Comparison of ENCODE assay signal across 25 cellular contexts in the genomic region with DNA sequence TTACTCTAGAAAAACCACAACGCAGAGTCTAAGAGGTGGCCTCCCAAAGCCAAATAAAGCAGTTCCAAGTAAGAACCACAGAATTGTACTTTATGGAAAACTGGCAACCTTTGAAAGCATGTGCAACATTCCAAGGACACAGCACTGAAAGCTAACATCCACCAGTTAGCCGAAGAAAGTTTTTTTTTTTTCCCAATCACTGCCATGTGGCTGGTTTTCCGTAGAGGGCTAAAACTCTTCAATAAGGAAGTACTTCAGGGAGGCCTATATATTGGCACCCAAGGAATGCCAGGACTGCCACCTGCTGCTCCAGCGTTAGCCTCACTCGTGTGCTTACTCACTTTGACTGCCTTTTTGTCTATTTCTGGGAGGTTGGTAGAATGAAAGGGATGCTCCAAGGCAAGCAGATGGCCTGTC. TPM values are rescaled to one million over a fixed set of nuclear protein-coding genes. Genes with fewer than 3 reads are reported as not detected.
DNase-seq lines count a peak whose midpoint lies in the region; ATAC-seq and TF ChIP-seq lines count a peak whose summit lies in the region.
"Had no signal": no experiment of that assay in that cellular context is flagged by ENCODE, and none has a peak within 500 bp of the region (broad histone marks: within the 10 kb centered on the region; RNA-seq: fewer than 3 reads in every experiment).

No MANE protein-coding gene starts in this region.

- no peak overlapping the region; the same call in 1 of the 2 replicates for H3K23ac ChIP-seq in IMR-90 (ENCODE audit: low read depth, low read length)

- H3K27me3 ChIP-seq in BJ (ENCODE audit: control insufficient read depth, insufficient read depth, low read length) (no peaks in the 10 kb centered on the region), IMR-90 (ENCODE audit: control insufficient read depth, insufficient read depth, low read length) (no peaks in the 10 kb centered on the region)
- H3K27me3 ChIP-seq: BLaER1 treated with 17β-estradiol and CSF1 and Interleukin-3, amounts not matched to agents 10 nM and 100 nM; gastrocnemius medialis; tibial nerve had no signal

- H3K79me1 ChIP-seq in IMR-90 (ENCODE audit: low read depth in 1 of 2, low read length in 2 of 2) = peaks cover 0 to 41% of the 10 kb centered on the region in 2 experiments; a peak in 3 of 4 replicates

- H3K56ac ChIP-seq in IMR-90 (ENCODE audit: extremely low read depth, insufficient read depth, low read length) = no peak overlapping the region

- H3K9me3 Mint-ChIP-seq in stimulated activated effector memory CD8-positive, alpha-beta T cell treated with anti-CD3 and anti-CD28 coated beads, Interleukin-12 subunit alpha, Interleukin-12 subunit beta, amount 100 ng/mL, for 72 hours = no peaks in the 10 kb centered on the region
- H3K9me3 Mint-ChIP-seq: activated naive CD8-positive, alpha-beta T cell treated with anti-CD3 and anti-CD28 coated beads for 36 hours; activated T-helper 1 cell treated with anti-CD3 and anti-CD28 coated beads, Interleukin-12 subunit alpha, Interleukin-12 subunit beta, Interleukin-2, Interleukin-4 antibody, amounts not matched to agents 30 ng/mL and 10 ng/mL and 1 ng/mL, durations not matched to agents 14 hours and 24 hours and 36 hours; dendritic cell treated with granulocyte-macrophage colony-stimulating factor and Interleukin-4, amounts not matched to agents 40 ng/mL and 50 ng/mL, for 4 days; nephron progenitor cell had no signal

- no peak overlapping the region for H2BK20ac ChIP-seq in IMR-90 (ENCODE audit: low read depth, low read length)

- peak overlapping the region; percentile 58 for H3K27ac Mint-ChIP-seq in stimulated activated effector memory CD8-positive, alpha-beta T cell treated with anti-CD3 and anti-CD28 coated beads, Interleukin-12 subunit alpha, Interleukin-12 subunit beta, amount 100 ng/mL, for 72 hours
- H3K27ac Mint-ChIP-seq: activated naive CD8-positive, alpha-beta T cell treated with anti-CD3 and anti-CD28 coated beads for 36 hours; activated T-helper 1 cell treated with anti-CD3 and anti-CD28 coated beads, Interleukin-12 subunit alpha, Interleukin-12 subunit beta, Interleukin-2, Interleukin-4 antibody, amounts not matched to agents 30 ng/mL and 10 ng/mL and 1 ng/mL, durations not matched to agents 14 hours and 24 hours and 36 hours; dendritic cell treated with granulocyte-macrophage colony-stimulating factor and Interleukin-4, amounts not matched to agents 40 ng/mL and 50 ng/mL, for 4 days; nephron progenitor cell; progenitor cell of endocrine pancreas had no signal

- H3K4ac ChIP-seq in IMR-90 (ENCODE audit: low read depth, low read length) = no peak overlapping the region

- no peak overlapping the region for H2AFZ ChIP-seq in IMR-90 (replicated peaks; ENCODE audit: low read length, poor library complexity)

- H3K18ac ChIP-seq in IMR-90 (ENCODE audit: low read depth, low read length) = no peak overlapping the region

- no peaks in the 10 kb centered on the region for H3K4me1 ChIP-seq in IMR-90 (ENCODE audit: control insufficient read depth, insufficient read depth, low read length)
- H3K4me1 ChIP-seq: BLaER1 treated with 17β-estradiol and CSF1 and Interleukin-3, amounts not matched to agents 10 nM and 100 nM; gastrocnemius medialis; tibial nerve had no signal

- H3K36me3 ChIP-seq in BJ (ENCODE audit: control insufficient read depth, insufficient read depth, low read length) = peaks cover 20% of the 10 kb centered on the region
- H3K36me3 ChIP-seq in IMR-90 (ENCODE audit: control insufficient read depth, insufficient read depth, low read length) = peaks cover 46% of the 10 kb centered on the region

- DNase-seq in BJ (ENCODE audit: low read depth) = peak; percentile 59
- DNase-seq in IMR-90 = peak; percentile 59
- DNase-seq in fibroblast of the aortic adventitia (ENCODE audit: low read depth) = peak; percentile 86
- no peak for DNase-seq in stimulated activated effector memory CD8-positive, alpha-beta T cell treated with anti-CD3 and anti-CD28 coated beads, Interleukin-12 subunit alpha, Interleukin-12 subunit beta, amount 100 ng/mL, for 72 hours (ENCODE audit: low spot score in 2 of 2)
- no peak for DNase-seq in SHP77 treated with DMSO at 0.1 percent for 48 hours (lab: John Stamatoyannopoulos, UW)
- DNase-seq in NCI-H345 treated with DMSO at 0.1 percent for 48 hours (lab: John Stamatoyannopoulos, UW; ENCODE audit: unreplicated experiment) = no peak
- DNase-seq: activated CD4-positive, CD25-positive, alpha-beta regulatory T cell; activated CD8-positive, alpha-beta memory T cell treated with anti-CD3 and anti-CD28 coated beads for 24 hours; activated naive CD8-positive, alpha-beta T cell treated with anti-CD3 and anti-CD28 coated beads for 36 hours; EL; gastrocnemius medialis; mesendoderm; NCI-H2107; NCI-H510A treated with DMSO at 0.1 percent for 48 hours; nephron progenitor cell; SK-N-SH; stimulated activated CD4-positive, alpha-beta T cell treated with anti-CD3 and anti-CD28 coated beads, Interleukin-2, amount 100 ng/mL, for 24 hours; stimulated activated naive CD8-positive, alpha-beta T cell treated with anti-CD3 and anti-CD28 coated beads, Interleukin-15, Interleukin-2, amounts not matched to agents 100 U/mL and 50 U/mL, for 24 hours had no signal

- no peak overlapping the region for H2BK120ac ChIP-seq in IMR-90 (ENCODE audit: low read depth, low read length)

- no peak for TF ChIP-seq CTCF in BJ (IDR thresholded peaks at IDR 0.05; ENCODE audit: insufficient read depth, low read depth, low read length)
- no peak for TF ChIP-seq CTCF in IMR-90 (conservative IDR thresholded peaks at IDR 0.05; ENCODE audit: low read depth, low read length)
- TF ChIP-seq CTCF in fibroblast of the aortic adventitia (IDR thresholded peaks at IDR 0.05; ENCODE audit: insufficient read depth, low read length) = no peak

- H3K36me3 Mint-ChIP-seq in stimulated activated effector memory CD8-positive, alpha-beta T cell treated with anti-CD3 and anti-CD28 coated beads, Interleukin-12 subunit alpha, Interleukin-12 subunit beta, amount 100 ng/mL, for 72 hours = peaks cover 100% of the 10 kb centered on the region

- TF ChIP-seq POLR2A in IMR-90 (IDR thresholded peaks at IDR 0.05; ENCODE audit: low read depth, low read length) = no peak

- no peak overlapping the region for H3K4me2 ChIP-seq in IMR-90 (ENCODE audit: low read depth, low read length)
- H3K4me2 ChIP-seq: BLaER1 treated with 17β-estradiol and CSF1 and Interleukin-3, amounts not matched to agents 10 nM and 100 nM; SK-N-SH had no signal

- no peak overlapping the region for H2AK5ac ChIP-seq in IMR-90 (ENCODE audit: low read depth, low read length)

- no peak for TF ChIP-seq RAD21 in IMR-90 (IDR thresholded peaks at IDR 0.05; ENCODE audit: low read length)

- no peak overlapping the region for H3K9ac ChIP-seq in IMR-90 (ENCODE audit: low read depth, low read length)
- H3K9ac ChIP-seq: BLaER1 treated with 17β-estradiol and CSF1 and Interleukin-3, amounts not matched to agents 10 nM and 100 nM; SK-N-SH had no signal

- no peak overlapping the region; a peak in 1 of 4 replicates for H4K8ac ChIP-seq in IMR-90 (ENCODE audit: low read depth in 2 of 2, low read length in 2 of 2)

- intact Hi-C loops in IMR-90 (cut with micrococcal nuclease) = no loop called here

- ATAC-seq in IMR-90 (ENCODE audit: low read depth) (no peak; the same call in 1 of the 2 replicates), GM18873 (IDR thresholded peaks at IDR 0.05; ENCODE audit: low FRiP score, unreplicated experiment) (no peak)
- no peak for ATAC-seq in stimulated activated effector memory CD8-positive, alpha-beta T cell treated with anti-CD3 and anti-CD28 coated beads, Interleukin-12 subunit alpha, Interleukin-12 subunit beta, amount 100 ng/mL, for 72 hours
- ATAC-seq: gastrocnemius medialis; HepG2; stimulated activated naive CD8-positive, alpha-beta T cell treated with anti-CD3 and anti-CD28 coated beads, Interleukin-15, Interleukin-2, amounts not matched to agents 100 U/mL and 50 U/mL, for 24 hours had no signal

- POLR2A ChIA-PET in BJ (lab: Charles Lee) (interaction anchor here (0.6 to 0.7 kb wide), 2 partner anchors 51 to 1055 kb away, joined by 3 to 4 read pairs; no protein-coding TSS in a partner anchor), IMR-90 (lab: Charles Lee; ENCODE audit: unreplicated experiment) (no interaction called here)

- H2BK5ac ChIP-seq in IMR-90 (ENCODE audit: low read depth, low read length, poor library complexity, severe bottlenecking) = no peak overlapping the region

- H3K4me3 Mint-ChIP-seq in stimulated activated effector memory CD8-positive, alpha-beta T cell treated with anti-CD3 and anti-CD28 coated beads, Interleukin-12 subunit alpha, Interleukin-12 subunit beta, amount 100 ng/mL, for 72 hours = no peak overlapping the region
- H3K4me3 Mint-ChIP-seq: activated naive CD8-positive, alpha-beta T cell treated with anti-CD3 and anti-CD28 coated beads for 36 hours; activated T-helper 1 cell treated with anti-CD3 and anti-CD28 coated beads, Interleukin-12 subunit alpha, Interleukin-12 subunit beta, Interleukin-2, Interleukin-4 antibody, amounts not matched to agents 30 ng/mL and 10 ng/mL and 1 ng/mL, durations not matched to agents 14 hours and 24 hours and 36 hours; dendritic cell treated with granulocyte-macrophage colony-stimulating factor and Interleukin-4, amounts not matched to agents 40 ng/mL and 50 ng/mL, for 4 days; nephron progenitor cell had no signal

- CTCF ChIA-PET in BJ (lab: Yijun Ruan, JAX) (interaction anchor here (0.6 to 1.1 kb wide), 3 partner anchors 14 to 25 kb away, joined by 3 to 4 read pairs (median 3); a partner anchor contains a TSS), IMR-90 (lab: Yijun Ruan, JAX) (interaction anchor here (0.6 kb wide), 1 partner anchor 80 kb away, joined by 3 read pairs; no protein-coding TSS in a partner anchor)

- H3K9me1 ChIP-seq in IMR-90 (ENCODE audit: insufficient read depth, low read length) = peaks cover 15% of the 10 kb centered on the region; the same call in 1 of the 2 replicates

- peaks cover 46% of the 10 kb centered on the region for H4K20me1 ChIP-seq in IMR-90 (ENCODE audit: insufficient read depth, low read length)

- no CpG with 5 or more reads among the region's 5 CpGs for WGBS in IMR-90 (ENCODE audit: extremely low coverage in 2 of 2, insufficient read length in 1 of 2), 2 experiments

- H3K4me3 ChIP-seq in BJ (ENCODE audit: low read depth, low read length) (no peak overlapping the region), IMR-90 (ENCODE audit: insufficient read depth, low read depth, low read length) (no peak overlapping the region), fibroblast of the aortic adventitia (ENCODE audit: low read depth, low read length) (no peak overlapping the region)
- H3K4me3 ChIP-seq: BLaER1 treated with 17β-estradiol and CSF1 and Interleukin-3, amounts not matched to agents 10 nM and 100 nM; gastrocnemius medialis; tibial nerve had no signal

- dilution Hi-C loops in IMR-90 (cut with HindIII; ENCODE audit: low sequenced_read_pairs, unreplicated experiment) = no loop called here

- no TSS peak for BruUV-seq in IMR-90 (replicated peaks; lab: Mats Ljungman, UMichigan)

- H4K91ac ChIP-seq in IMR-90 (ENCODE audit: insufficient read depth, low read depth, low read length) = no peak overlapping the region

- no peak overlapping the region for H3K27ac ChIP-seq in IMR-90 (ENCODE audit: insufficient read depth, low read length)
- H3K27ac ChIP-seq: BLaER1 treated with 17β-estradiol and CSF1 and Interleukin-3, amounts not matched to agents 10 nM and 100 nM; gastrocnemius medialis had no signal

- H3K4me1 Mint-ChIP-seq in stimulated activated effector memory CD8-positive, alpha-beta T cell treated with anti-CD3 and anti-CD28 coated beads, Interleukin-12 subunit alpha, Interleukin-12 subunit beta, amount 100 ng/mL, for 72 hours = peaks cover 12% of the 10 kb centered on the region
- H3K4me1 Mint-ChIP-seq: nephron progenitor cell had no signal

- in situ Hi-C loops in IMR-90 (cut with MboI; ENCODE audit: low sequenced_read_pairs) = no loop called here

- no peaks in the 10 kb centered on the region for H3K9me3 ChIP-seq in IMR-90 (ENCODE audit: control insufficient read depth, insufficient read depth, low read length)
- H3K9me3 ChIP-seq: BLaER1 treated with 17β-estradiol and CSF1 and Interleukin-3, amounts not matched to agents 10 nM and 100 nM; gastrocnemius medialis; SK-N-SH; tibial nerve had no signal

- no peak overlapping the region for H4K5ac ChIP-seq in IMR-90 (ENCODE audit: low read depth, low read length)

- H3K14ac ChIP-seq in IMR-90 (replicated peaks; ENCODE audit: low read depth, low read length) = no peak overlapping the region; the same call in 1 of the 2 replicates

- no peak overlapping the region for H2BK15ac ChIP-seq in IMR-90 (ENCODE audit: low read depth, low read length)

- peak overlapping the region; percentile 50 for H2AK9ac ChIP-seq in IMR-90 (replicated peaks; ENCODE audit: low read depth, low read length, poor library complexity)

RNA-seq across cellular contexts. Expression of a gene that starts 25.2 kb away (rescaled TPM):
- polyA plus RNA-seq in BJ (2011; rRNA removed) = 17.6 and 26.3 TPM in 2 replicates
- polyA minus RNA-seq in BJ (2011; rRNA and poly(A)+ RNA removed) = 9.5 and 9.8 TPM in 2 replicates
- total RNA-seq in IMR-90 (2012; rRNA removed) = 6.1 and 13.3 TPM in 2 replicates
- polyA plus RNA-seq in IMR-90 (2012; rRNA removed) = 12.4 and 13.6 TPM in 2 replicates
- polyA plus RNA-seq in IMR-90 (2012; cell fraction: cytosol; rRNA removed) = 1.8 and 2.2 TPM in 2 replicates
- polyA plus RNA-seq in IMR-90 (2012; cell fraction: nucleus; rRNA removed; ENCODE audit: low replicate concordance) = 8.1 and 70.7 TPM in 2 replicates
- total RNA-seq in fibroblast of the aortic adventitia (ENCODE audit: low replicate concordance) = 32.8 and 51.7 TPM in 2 replicates

RNA-seq across cellular contexts. Expression of a gene that starts 25.9 kb away (rescaled TPM):
- polyA plus RNA-seq in BJ (2011; rRNA removed) (636 and 850 TPM in 2 replicates), IMR-90 (2012; rRNA removed) (781 and 848 TPM in 2 replicates)
- polyA minus RNA-seq in BJ (2011; rRNA and poly(A)+ RNA removed) = 589 and 728 TPM in 2 replicates
- total RNA-seq in IMR-90 (2012; rRNA removed) (253 and 330 TPM in 2 replicates), fibroblast of the aortic adventitia (ENCODE audit: low replicate concordance) (302 and 859 TPM in 2 replicates)
- 975 and 1,133 TPM in 2 replicates for polyA plus RNA-seq in IMR-90 (2012; cell fraction: cytosol; rRNA removed)
- polyA plus RNA-seq in IMR-90 (2012; cell fraction: nucleus; rRNA removed; ENCODE audit: low replicate concordance) = 2,426 and 5,868 TPM in 2 replicates

RNA-seq across cellular contexts. Expression of a gene that starts 35.1 kb away (rescaled TPM):
- polyA plus RNA-seq in BJ (2011; rRNA removed) (4.5 and 5.7 TPM in 2 replicates), IMR-90 (2012; rRNA removed) (6.6 and 7.7 TPM in 2 replicates)
- polyA minus RNA-seq in BJ (2011; rRNA and poly(A)+ RNA removed) = 3.9 and 4.1 TPM in 2 replicates
- total RNA-seq in IMR-90 (2012; rRNA removed) (7.0 and 9.2 TPM in 2 replicates), fibroblast of the aortic adventitia (ENCODE audit: low replicate concordance) (8.2 and 34.9 TPM in 2 replicates)
- polyA plus RNA-seq in IMR-90 (2012; cell fraction: cytosol; rRNA removed) = 1.7 and 3.1 TPM in 2 replicates
- polyA plus RNA-seq in IMR-90 (2012; cell fraction: nucleus; rRNA removed; ENCODE audit: low replicate concordance) = 5.9 and 26.6 TPM in 2 replicates

Comparison
In these comparisons a context has a peak if more than half of its experiments do, and no peak if none do; other contexts are left out.
1. DNase-seq: peak in BJ (single experiment), IMR-90 (single experiment) and fibroblast of the aortic adventitia (single experiment); none in stimulated activated effector memory CD8-positive, alpha-beta T cell treated with anti-CD3 and anti-CD28 coated beads, Interleukin-12 subunit alpha, Interleukin-12 subunit beta, amount 100 ng/mL, for 72 hours (0 of 2), SHP77 treated with DMSO at 0.1 percent for 48 hours (single experiment) and NCI-H345 treated with DMSO at 0.1 percent for 48 hours (single experiment).